In genomic region chr9:94591046-94591545, GRCh38 we compare ENCODE assay signal across 13 cellular contexts. TPM values are rescaled to one million over a fixed set of nuclear protein-coding genes. Genes with fewer than 3 reads are reported as not detected.
"Had no signal": no experiment of that assay in that cellular context is flagged by ENCODE, and none has a peak within 500 bp of the region (broad histone marks: within the 10 kb centered on the region; RNA-seq: fewer than 3 reads in every experiment).

No MANE protein-coding gene starts in this region.

RNA-seq across cellular contexts. Expression of gene FBP2, which starts 2.5 kb away (rescaled TPM):
- total RNA-seq: naive thymus-derived CD8-positive, alpha-beta T cell; natural killer cell treated with Interleukin-12 subunit alpha and Interleukin-12 subunit beta and Interleukin-15 and Interleukin-18, amount 100 ng/mL, for 72 hours; neural crest cell; omental fat pad; osteocyte; progenitor cell of endocrine pancreas; pulmonary artery endothelial cell; right atrium auricular region; sciatic nerve; subcutaneous adipose tissue; temporal lobe; transverse colon; vagina had no signal
- polyA plus RNA-seq: naive thymus-derived CD8-positive, alpha-beta T cell had no signal

RNA-seq across cellular contexts. Expression of gene PCAT7, which starts 36.2 kb away (rescaled TPM):
- total RNA-seq: naive thymus-derived CD8-positive, alpha-beta T cell; natural killer cell treated with Interleukin-12 subunit alpha and Interleukin-12 subunit beta and Interleukin-15 and Interleukin-18, amount 100 ng/mL, for 72 hours; omental fat pad; right atrium auricular region; subcutaneous adipose tissue; temporal lobe; vagina had no signal
- polyA plus RNA-seq: naive thymus-derived CD8-positive, alpha-beta T cell had no signal

RNA-seq across cellular contexts. Expression of gene FBP1, which starts 48.2 kb away (rescaled TPM):
- total RNA-seq: osteocyte, temporal lobe had no signal
